Comparison of ENCODE assay signal across 19 cellular contexts in genomic region chr2:109701362-109701761, GRCh38.
DNase-seq lines count a peak whose midpoint lies in the region; ATAC-seq and TF ChIP-seq lines count a peak whose summit lies in the region.
"Had no signal": no experiment of that assay in that cellular context is flagged by ENCODE, and none has a peak within 500 bp of the region (broad histone marks: within the 10 kb centered on the region; RNA-seq: fewer than 3 reads in every experiment).

No MANE protein-coding gene starts in this region.

- POLR2A ChIA-PET in MCF 10A (lab: Yijun Ruan, JAX): interaction anchor here (0.9 to 8.8 kb wide), 7 partner anchors 9 to 96 kb away, joined by 3 to 168 read pairs (median 10); partner anchors contain the start of genes SEPTIN10 and SOWAHC

- 72 to 75% methylated on average over 4 to 7 of the region's 7 CpGs for WGBS in endodermal cell (ENCODE audit: insufficient coverage in 1 of 2, insufficient read length in 1 of 2), 2 experiments
- 60 to 78% methylated on average over 7 of the region's 7 CpGs for WGBS in upper lobe of left lung, 2 donors

- H3K27ac Mint-ChIP-seq in MCF 10A (ENCODE audit: low read depth, unreplicated experiment): peak overlapping the region; percentile 97
- H3K27ac Mint-ChIP-seq in endodermal cell: peak overlapping the region; percentile 24
- H3K27ac Mint-ChIP-seq in mesothelial cell of epicardium: peak overlapping the region; percentile 52
- H3K27ac Mint-ChIP-seq: activated naive CD8-positive, alpha-beta T cell treated with anti-CD3 and anti-CD28 coated beads, Interleukin-2, amount 10 ng/mL, durations not matched to agents 7 days and 5 days; stimulated activated naive CD8-positive, alpha-beta T cell treated with anti-CD3 and anti-CD28 coated beads, Interleukin-15, Interleukin-2, amounts not matched to agents 100 ng/mL and 50 ng/mL, for 24 hours had no signal

- no peak overlapping the region for H3K4me3 ChIP-seq in breast epithelium
- no peak overlapping the region for H3K4me3 ChIP-seq in endodermal cell (ENCODE audit: low read length)
- H3K4me3 ChIP-seq in upper lobe of left lung: peak overlapping the region in 1 of 4 donors; percentile 2
- H3K4me3 ChIP-seq: colonic mucosa, left lung, sigmoid colon had no signal

- CTCF ChIA-PET in MCF 10A (lab: Yijun Ruan, JAX): interaction anchor here (0.9 to 4.6 kb wide), 4 partner anchors 14 to 86 kb away, joined by 3 to 33 read pairs (median 6); no protein-coding TSS in a partner anchor

- ATAC-seq in upper lobe of left lung (ENCODE audit: low FRiP score in 2 of 2) (no peak), GM19455 (IDR thresholded peaks at IDR 0.05; ENCODE audit: unreplicated experiment) (no peak)
- ATAC-seq: left lung had no signal

- BruUV-seq in MCF 10A (replicated peaks; lab: Mats Ljungman, UMichigan): no TSS peak

- H3K27me3 Mint-ChIP-seq in MCF 10A (ENCODE audit: insufficient read depth, unreplicated experiment): no peaks in the 10 kb centered on the region
- no peaks in the 10 kb centered on the region for H3K27me3 Mint-ChIP-seq in endodermal cell (ENCODE audit: insufficient read depth)
- H3K27me3 Mint-ChIP-seq in mesothelial cell of epicardium (ENCODE audit: low read depth): no peaks in the 10 kb centered on the region

- peaks cover 40% of the 10 kb centered on the region for H3K4me1 Mint-ChIP-seq in MCF 10A (ENCODE audit: insufficient read depth, unreplicated experiment)
- peaks cover 44% of the 10 kb centered on the region for H3K4me1 Mint-ChIP-seq in endodermal cell
- H3K4me1 Mint-ChIP-seq in mesothelial cell of epicardium: peaks cover 48% of the 10 kb centered on the region
- H3K4me1 Mint-ChIP-seq: activated naive CD8-positive, alpha-beta T cell treated with anti-CD3 and anti-CD28 coated beads, Interleukin-2, amount 10 ng/mL, durations not matched to agents 7 days and 5 days had no signal

- H3K4me1 ChIP-seq in breast epithelium (peaks cover 7 to 15% of the 10 kb centered on the region in 2 donors), endodermal cell (ENCODE audit: control insufficient read depth, insufficient read depth, low read length) (peaks cover 27% of the 10 kb centered on the region), upper lobe of left lung (peaks cover 16 to 39% (median 21%) of the 10 kb centered on the region in 4 donors)

- no peaks in the 10 kb centered on the region for H3K27me3 ChIP-seq in breast epithelium
- H3K27me3 ChIP-seq in endodermal cell (ENCODE audit: control insufficient read depth, insufficient read depth, low read length, poor library complexity, severe bottlenecking): no peaks in the 10 kb centered on the region
- H3K27me3 ChIP-seq in upper lobe of left lung: no peaks in the 10 kb centered on the region
- H3K27me3 ChIP-seq: brain microvascular endothelial cell, colonic mucosa, left lung, sigmoid colon had no signal

- H3K9me3 ChIP-seq in breast epithelium (no peaks in the 10 kb centered on the region), endodermal cell (ENCODE audit: control insufficient read depth, low read length) (no peaks in the 10 kb centered on the region), upper lobe of left lung (no peaks in the 10 kb centered on the region)
- H3K9me3 ChIP-seq: colonic mucosa, left lung, sigmoid colon had no signal

- DNase-seq in MCF 10A (ENCODE audit: unreplicated experiment) (peak; percentile 7), breast epithelium (ENCODE audit: low spot score in 2 of 2) (no peak), endodermal cell (no peak), mesothelial cell of epicardium (ENCODE audit: low spot score in 2 of 2, unreplicated experiment in 2 of 2) (no peak), upper lobe of left lung (no peak), UCSD-AML1 (lab: John Stamatoyannopoulos, UW; ENCODE audit: unreplicated experiment) (no peak), D341Med (ENCODE audit: low spot score) (no peak)
- DNase-seq: activated CD4-positive, CD25-positive, alpha-beta regulatory T cell treated with anti-CD3 and anti-CD28 coated beads, Interleukin-2, amount 50 U/mL, for 72 hours; activated naive CD8-positive, alpha-beta T cell treated with anti-CD3 and anti-CD28 coated beads, Interleukin-2, amount 10 ng/mL, durations not matched to agents 7 days and 5 days; AML-193; brain microvascular endothelial cell; colonic mucosa; foreskin melanocyte; left lung; NCI-H1436 had no signal

- peak overlapping the region in 1 of 2 donors; percentile 82 for H3K27ac ChIP-seq in breast epithelium
- no peak overlapping the region for H3K27ac ChIP-seq in endodermal cell (ENCODE audit: low read depth, low read length)
- peak overlapping the region in 3 of 4 donors; percentile 21 to 42 (median 33) for H3K27ac ChIP-seq in upper lobe of left lung
- H3K27ac ChIP-seq: 22Rv1, brain microvascular endothelial cell had no signal

- H3K9me3 Mint-ChIP-seq in MCF 10A (ENCODE audit: unreplicated experiment): no peaks in the 10 kb centered on the region
- no peaks in the 10 kb centered on the region for H3K9me3 Mint-ChIP-seq in endodermal cell
- H3K9me3 Mint-ChIP-seq in mesothelial cell of epicardium: peaks cover 2% of the 10 kb centered on the region
- H3K9me3 Mint-ChIP-seq: activated naive CD8-positive, alpha-beta T cell treated with anti-CD3 and anti-CD28 coated beads, Interleukin-2, amount 10 ng/mL, durations not matched to agents 7 days and 5 days; stimulated activated naive CD8-positive, alpha-beta T cell treated with anti-CD3 and anti-CD28 coated beads, Interleukin-15, Interleukin-2, amounts not matched to agents 100 ng/mL and 50 ng/mL, for 24 hours had no signal

- H3K9ac ChIP-seq in endodermal cell (ENCODE audit: extremely low read depth, low read length, poor library complexity, severe bottlenecking): no peak overlapping the region

- no peak for TF ChIP-seq CTCF in MCF 10A (IDR thresholded peaks at IDR 0.05; ENCODE audit: unreplicated experiment)
- TF ChIP-seq CTCF in breast epithelium (IDR thresholded peaks at IDR 0.05): no peak
- TF ChIP-seq CTCF in endodermal cell (conservative IDR thresholded peaks at IDR 0.05): no peak
- TF ChIP-seq CTCF in mesothelial cell of epicardium (IDR thresholded peaks at IDR 0.05; ENCODE audit: unreplicated experiment): no peak
- TF ChIP-seq CTCF in upper lobe of left lung (IDR thresholded peaks at IDR 0.05): no peak

- TF ChIP-seq EP300 in upper lobe of left lung (IDR thresholded peaks at IDR 0.05): no peak

- H3K36me3 Mint-ChIP-seq in MCF 10A (ENCODE audit: insufficient read depth, unreplicated experiment): no peaks in the 10 kb centered on the region
- H3K36me3 Mint-ChIP-seq in endodermal cell (ENCODE audit: low read depth): no peaks in the 10 kb centered on the region
- H3K36me3 Mint-ChIP-seq in mesothelial cell of epicardium: peaks cover 1% of the 10 kb centered on the region
- H3K36me3 Mint-ChIP-seq: activated naive CD8-positive, alpha-beta T cell treated with anti-CD3 and anti-CD28 coated beads, Interleukin-2, amount 10 ng/mL, durations not matched to agents 7 days and 5 days had no signal

- TF ChIP-seq POLR2A in breast epithelium (IDR thresholded peaks at IDR 0.05) (no peak), upper lobe of left lung (IDR thresholded peaks at IDR 0.05) (no peak)

- H3K4me3 Mint-ChIP-seq in MCF 10A (ENCODE audit: unreplicated experiment) (no peak overlapping the region), endodermal cell (no peak overlapping the region), mesothelial cell of epicardium (no peak overlapping the region)
- H3K4me3 Mint-ChIP-seq: activated naive CD8-positive, alpha-beta T cell treated with anti-CD3 and anti-CD28 coated beads, Interleukin-2, amount 10 ng/mL, durations not matched to agents 7 days and 5 days; stimulated activated naive CD8-positive, alpha-beta T cell treated with anti-CD3 and anti-CD28 coated beads, Interleukin-15, Interleukin-2, amounts not matched to agents 100 ng/mL and 50 ng/mL, for 24 hours had no signal

- intact Hi-C loops in MCF 10A (cut with micrococcal nuclease) (no loop called here), breast epithelium (cut with DNase I; ENCODE audit: low total_unique reads) (no loop called here)

- H3K36me3 ChIP-seq in breast epithelium (no peaks in the 10 kb centered on the region), endodermal cell (ENCODE audit: control insufficient read depth, insufficient read depth, low read length) (no peaks in the 10 kb centered on the region), upper lobe of left lung (no peaks in the 10 kb centered on the region)
- H3K36me3 ChIP-seq: brain microvascular endothelial cell, colonic mucosa, left lung, sigmoid colon had no signal

Comparison
In these comparisons a context has a peak if more than half of its experiments do, and no peak if none do; other contexts are left out.
1. H3K27ac Mint-ChIP-seq: peak in every context shown above with its lines; median percentile 97 in MCF 10A; 52 in mesothelial cell of epicardium; 24 in endodermal cell.